ENCODE assay signal across 22 cellular contexts in the genomic region with DNA sequence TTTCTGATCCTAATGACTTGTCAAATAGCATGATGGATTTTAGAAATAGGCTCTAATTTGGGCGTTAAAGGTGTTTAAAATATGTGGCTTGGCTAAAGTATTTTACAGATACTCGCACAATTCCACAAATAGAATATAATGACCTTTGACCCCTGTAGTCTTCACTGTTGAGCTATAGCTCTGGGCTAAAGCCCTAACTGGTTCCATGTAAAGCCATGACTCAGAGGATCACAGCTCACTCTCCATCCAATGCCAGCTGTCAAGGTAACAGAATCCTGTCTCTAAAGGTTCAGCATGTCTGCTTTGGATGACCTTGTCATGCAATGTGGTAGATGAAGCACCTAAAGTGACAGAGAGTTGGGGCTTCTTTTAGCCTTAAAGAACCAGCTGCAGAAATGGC. TPM values are rescaled to one million over a fixed set of nuclear protein-coding genes. Genes with fewer than 3 reads are reported as not detected.
"Had no signal": no experiment of that assay in that cellular context is flagged by ENCODE, and none has a peak within 500 bp of the region (broad histone marks: within the 10 kb centered on the region; RNA-seq: fewer than 3 reads in every experiment).

No MANE protein-coding gene starts in this region.

- H3K27ac ChIP-seq: colonic mucosa, dorsolateral prefrontal cortex, esophagus squamous epithelium, gastroesophageal sphincter, pancreas, upper lobe of left lung had no signal

- H3K27me3 ChIP-seq: colonic mucosa, dorsolateral prefrontal cortex, esophagus squamous epithelium, gastroesophageal sphincter, pancreas, upper lobe of left lung had no signal

- H3K4me1 ChIP-seq: colonic mucosa, gastroesophageal sphincter, pancreas, upper lobe of left lung had no signal

- H3K36me3 ChIP-seq: colonic mucosa, esophagus squamous epithelium, gastroesophageal sphincter, pancreas, upper lobe of left lung had no signal

- H3K9me3 ChIP-seq: colonic mucosa, esophagus squamous epithelium, gastroesophageal sphincter, pancreas, upper lobe of left lung had no signal

- DNase-seq: activated naive CD4-positive, alpha-beta T cell; activated naive CD8-positive, alpha-beta T cell treated with anti-CD3 and anti-CD28 coated beads for 36 hours; activated T-cell treated with anti-CD3 and anti-CD28 coated beads, Interleukin-2, amount 50 U/mL, for 24 hours; colonic mucosa; dorsolateral prefrontal cortex; effector memory CD8-positive, alpha-beta T cell; esophagus squamous epithelium; head of caudate nucleus; hypothalamus; midbrain; pancreas; right cardiac atrium; stimulated activated CD4-positive, alpha-beta T cell treated with anti-CD3 and anti-CD28 coated beads, Interleukin-12 subunit alpha, Interleukin-12 subunit beta, amount 100 ng/mL, for 4 hours; stimulated activated CD4-positive, alpha-beta T cell treated with anti-CD3 and anti-CD28 coated beads, Interleukin-4, amount 100 ng/mL, for 4 hours; stimulated activated naive CD8-positive, alpha-beta T cell treated with anti-CD3 and anti-CD28 coated beads, Interleukin-15, Interleukin-2, amounts not matched to agents 100 U/mL and 50 U/mL, for 24 hours; upper lobe of left lung had no signal

- H3K4me3 ChIP-seq: colonic mucosa, dorsolateral prefrontal cortex, esophagus squamous epithelium, gastroesophageal sphincter, pancreas, upper lobe of left lung had no signal

- ATAC-seq: effector memory CD8-positive, alpha-beta T cell; gastroesophageal sphincter; pancreas; right cardiac atrium; stimulated activated naive CD8-positive, alpha-beta T cell treated with anti-CD3 and anti-CD28 coated beads, Interleukin-15, Interleukin-2, amounts not matched to agents 100 U/mL and 50 U/mL, for 24 hours; WTC11 had no signal

RNA-seq across cellular contexts. Expression of a gene that starts 42.5 kb away (rescaled TPM):
- total RNA-seq: activated T-helper 2 cell treated with anti-CD3 and anti-CD28 coated beads, Interferon-gamma antibody, Interleukin-2, Interleukin-4, amounts not matched to agents 10 μg/mL and 5 μg/mL and 100 μg/mL, durations not matched to agents 14 hours and 24 hours and 36 hours; astrocyte; endothelial cell of umbilical vein; pulmonary artery endothelial cell; WTC11 had no signal
